Comparison of ENCODE assay signal across 8 cellular contexts in genomic region chr6:153131037-153131981, GRCh38. TPM values are rescaled to one million over a fixed set of nuclear protein-coding genes. Genes with fewer than 3 reads are reported as not detected.
A peak's percentile ranks its signal among the peaks of the same experiment; 100 is the strongest.
DNase-seq lines count a peak whose midpoint lies in the region; ATAC-seq and TF ChIP-seq lines count a peak whose summit lies in the region.

TSS of gene RGS17 (minus strand) at chr6:153131282. CDS start at chr6:153044018, 87,264 bp downstream.

- H3K9me3 ChIP-seq in left ventricle myocardium inferior (replicated peaks) (no peaks in the 10 kb centered on the region), parathyroid adenoma (ENCODE audit: control insufficient read depth, low read length) (no peaks in the 10 kb centered on the region)

- peaks cover 23% of the 10 kb centered on the region for H3K4me1 ChIP-seq in left ventricle myocardium inferior
- no peaks in the 10 kb centered on the region for H3K4me1 ChIP-seq in parathyroid adenoma

- DNase-seq in AG20443 (ENCODE audit: low spot score) (peak; percentile 97), NCI-H82 (lab: John Stamatoyannopoulos, UW) (peak; percentile 90), amniotic stem cell (lab: John Stamatoyannopoulos, UW) (peak; percentile 29), left ventricle myocardium inferior (peak; percentile 46)

- H3K4me2 ChIP-seq in parathyroid adenoma (ENCODE audit: low read length): peak within 1 kb of the TSS; percentile 90

- H3K27ac ChIP-seq in left ventricle myocardium inferior (replicated peaks): peak within 1 kb of the TSS; percentile 69
- H3K27ac ChIP-seq in parathyroid adenoma: peak within 1 kb of the TSS; percentile 63

- ATAC-seq in GM19023 (IDR thresholded peaks at IDR 0.05; ENCODE audit: unreplicated experiment): peak; percentile 57
- peak; percentile 59 for ATAC-seq in HG03139 (IDR thresholded peaks at IDR 0.05; ENCODE audit: unreplicated experiment)
- ATAC-seq in HG03039 (IDR thresholded peaks at IDR 0.05; ENCODE audit: unreplicated experiment): no peak

- H3K4me3 ChIP-seq in left ventricle myocardium inferior: peak within 1 kb of the TSS; percentile 75
- peak within 1 kb of the TSS; percentile 55 for H3K4me3 ChIP-seq in parathyroid adenoma (ENCODE audit: low read depth, low read length)

- no peak within 1 kb of the TSS for H3K9ac ChIP-seq in parathyroid adenoma

- intact Hi-C loops in left ventricle myocardium inferior (cut with micrococcal nuclease): no loop called here

- H3K79me2 ChIP-seq in parathyroid adenoma: no peaks in the 10 kb centered on the region

- H3K27me3 ChIP-seq in left ventricle myocardium inferior (ENCODE audit: low read depth): peaks cover 46% of the 10 kb centered on the region
- no peaks in the 10 kb centered on the region for H3K27me3 ChIP-seq in parathyroid adenoma (ENCODE audit: control insufficient read depth, insufficient read depth, low read length)

- peak within 1 kb of the TSS; percentile 90 for H2AFZ ChIP-seq in parathyroid adenoma

- TF ChIP-seq CTCF in left ventricle myocardium inferior (IDR thresholded peaks at IDR 0.05; ENCODE audit: borderline replicate concordance) (no peak), parathyroid adenoma (IDR thresholded peaks at IDR 0.05) (no peak)

- H3K36me3 ChIP-seq in left ventricle myocardium inferior (no peaks in the 10 kb centered on the region), parathyroid adenoma (ENCODE audit: control insufficient read depth, insufficient read depth, low read length) (no peaks in the 10 kb centered on the region)

RNA-seq across cellular contexts. Expression of gene RGS17, which starts in this region (rescaled TPM):
- 0.16 TPM for total RNA-seq in left ventricle myocardium inferior

Comparison
In these comparisons a context has a peak if more than half of its experiments do, and no peak if none do; other contexts are left out.
1. Peak in DNase-seq, H3K4me3 ChIP-seq and H3K27ac ChIP-seq in left ventricle myocardium inferior; RNA of the gene not detected or under 1 TPM.
2. DNase-seq: peak in every context shown above with its lines; median percentile 97 in AG20443; 90 in NCI-H82; 46 in left ventricle myocardium inferior; 29 in amniotic stem cell.